In the genomic region with DNA sequence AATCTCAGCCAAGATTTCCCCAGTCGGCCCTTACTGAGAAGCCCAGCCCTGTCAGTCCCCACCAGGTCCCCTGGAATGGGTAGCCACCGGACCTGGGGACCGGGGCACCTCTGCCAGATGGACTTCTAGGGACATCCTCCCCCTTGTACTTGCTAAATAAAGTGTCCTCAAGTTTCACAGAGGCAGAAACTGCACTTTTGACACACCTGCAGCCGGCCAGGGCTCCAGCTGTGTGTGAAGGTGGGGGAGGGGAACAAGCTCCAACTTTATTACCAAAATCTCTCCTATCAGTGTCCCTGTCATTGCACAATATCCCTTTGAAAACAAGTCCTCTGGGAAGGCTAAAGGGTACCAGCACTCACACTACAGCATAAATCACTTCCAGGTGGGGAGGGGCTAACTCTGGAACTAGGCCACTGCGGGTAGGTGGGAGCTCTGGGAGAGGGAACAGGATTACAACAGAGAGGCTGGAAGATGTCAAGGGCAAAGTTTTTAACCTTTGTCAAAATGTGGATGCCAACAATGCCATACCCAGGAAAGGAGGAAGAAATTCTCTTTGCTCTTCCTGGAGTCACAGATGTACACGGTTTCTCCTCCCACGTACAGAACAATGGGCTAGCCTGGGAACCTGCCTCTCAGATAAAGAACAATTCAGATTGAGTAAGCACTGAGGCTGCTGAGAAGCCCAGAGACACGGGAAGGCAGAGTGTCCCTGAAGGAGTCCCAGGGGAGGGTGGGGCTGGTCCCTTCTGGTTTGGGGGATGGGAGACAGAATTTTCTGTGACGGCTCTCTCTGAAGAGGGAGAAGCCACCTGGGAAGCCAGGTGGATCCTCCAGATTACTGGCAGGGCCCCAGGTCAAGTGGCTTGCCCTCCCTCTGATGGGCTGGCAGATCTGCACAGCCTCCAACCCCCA, we compare ENCODE assay signal across 1 cellular context.
TF ChIP-seq lines count a peak whose summit lies in the region.

No MANE protein-coding gene starts in this region.

TF ChIP-seq in HepG2, 621 proteins besides CTCF, POLR2A, EP300 and RAD21 (continued from another document and continues in another):
- TF ChIP-seq, protein P1, sequence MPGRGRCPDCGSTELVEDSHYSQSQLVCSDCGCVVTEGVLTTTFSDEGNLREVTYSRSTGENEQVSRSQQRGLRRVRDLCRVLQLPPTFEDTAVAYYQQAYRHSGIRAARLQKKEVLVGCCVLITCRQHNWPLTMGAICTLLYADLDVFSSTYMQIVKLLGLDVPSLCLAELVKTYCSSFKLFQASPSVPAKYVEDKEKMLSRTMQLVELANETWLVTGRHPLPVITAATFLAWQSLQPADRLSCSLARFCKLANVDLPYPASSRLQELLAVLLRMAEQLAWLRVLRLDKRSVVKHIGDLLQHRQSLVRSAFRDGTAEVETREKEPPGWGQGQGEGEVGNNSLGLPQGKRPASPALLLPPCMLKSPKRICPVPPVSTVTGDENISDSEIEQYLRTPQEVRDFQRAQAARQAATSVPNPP (CRISPR knock-in tag; IDR thresholded peaks at IDR 0.05): no peak
- TF ChIP-seq ZNF788 (CRISPR knock-in tag; IDR thresholded peaks at IDR 0.05; ENCODE audit: borderline replicate concordance): peak; percentile 53; the same call in 1 of the 2 replicates
- peak; percentile 86 for TF ChIP-seq RXRB (CRISPR knock-in tag; IDR thresholded peaks at IDR 0.05; ENCODE audit: borderline replicate concordance)
- TF ChIP-seq RBAK (CRISPR knock-in tag; IDR thresholded peaks at IDR 0.05): no peak
- TF ChIP-seq PHF5A (CRISPR knock-in tag; IDR thresholded peaks at IDR 0.05; ENCODE audit: low read depth, unreplicated experiment): peak; percentile 77
- no peak for TF ChIP-seq NFE2L2 (IDR thresholded peaks at IDR 0.05; ENCODE audit: low read length)
- TF ChIP-seq ADNP (CRISPR knock-in tag; IDR thresholded peaks at IDR 0.05): no peak
- peak; percentile 55; the same call in 1 of the 2 replicates for TF ChIP-seq ZNF143 (CRISPR knock-in tag; IDR thresholded peaks at IDR 0.05)
- TF ChIP-seq JUN (CRISPR knock-in tag; IDR thresholded peaks at IDR 0.05): 0 out of 2 replicates have a peak, but pooled peaks have one; percentile 17
- TF ChIP-seq MAFG (CRISPR knock-in tag; IDR thresholded peaks at IDR 0.05): no peak
- TF ChIP-seq NFIC (IDR thresholded peaks at IDR 0.05; ENCODE audit: low read length): no peak
- no peak for TF ChIP-seq XBP1 (CRISPR knock-in tag; IDR thresholded peaks at IDR 0.05)
- TF ChIP-seq, protein P2, sequence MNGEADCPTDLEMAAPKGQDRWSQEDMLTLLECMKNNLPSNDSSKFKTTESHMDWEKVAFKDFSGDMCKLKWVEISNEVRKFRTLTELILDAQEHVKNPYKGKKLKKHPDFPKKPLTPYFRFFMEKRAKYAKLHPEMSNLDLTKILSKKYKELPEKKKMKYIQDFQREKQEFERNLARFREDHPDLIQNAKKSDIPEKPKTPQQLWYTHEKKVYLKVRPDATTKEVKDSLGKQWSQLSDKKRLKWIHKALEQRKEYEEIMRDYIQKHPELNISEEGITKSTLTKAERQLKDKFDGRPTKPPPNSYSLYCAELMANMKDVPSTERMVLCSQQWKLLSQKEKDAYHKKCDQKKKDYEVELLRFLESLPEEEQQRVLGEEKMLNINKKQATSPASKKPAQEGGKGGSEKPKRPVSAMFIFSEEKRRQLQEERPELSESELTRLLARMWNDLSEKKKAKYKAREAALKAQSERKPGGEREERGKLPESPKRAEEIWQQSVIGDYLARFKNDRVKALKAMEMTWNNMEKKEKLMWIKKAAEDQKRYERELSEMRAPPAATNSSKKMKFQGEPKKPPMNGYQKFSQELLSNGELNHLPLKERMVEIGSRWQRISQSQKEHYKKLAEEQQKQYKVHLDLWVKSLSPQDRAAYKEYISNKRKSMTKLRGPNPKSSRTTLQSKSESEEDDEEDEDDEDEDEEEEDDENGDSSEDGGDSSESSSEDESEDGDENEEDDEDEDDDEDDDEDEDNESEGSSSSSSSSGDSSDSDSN (CRISPR knock-in tag; IDR thresholded peaks at IDR 0.05): peak; percentile 16; the same call in 1 of the 2 replicates
- TF ChIP-seq MXI1 (IDR thresholded peaks at IDR 0.05; ENCODE audit: borderline replicate concordance, low read depth, low read length): 0 out of 3 replicates have a peak, but pooled peaks have one; percentile 3
- no peak for TF ChIP-seq NR2F1 (CRISPR knock-in tag; IDR thresholded peaks at IDR 0.05)
- TF ChIP-seq, protein P3, sequence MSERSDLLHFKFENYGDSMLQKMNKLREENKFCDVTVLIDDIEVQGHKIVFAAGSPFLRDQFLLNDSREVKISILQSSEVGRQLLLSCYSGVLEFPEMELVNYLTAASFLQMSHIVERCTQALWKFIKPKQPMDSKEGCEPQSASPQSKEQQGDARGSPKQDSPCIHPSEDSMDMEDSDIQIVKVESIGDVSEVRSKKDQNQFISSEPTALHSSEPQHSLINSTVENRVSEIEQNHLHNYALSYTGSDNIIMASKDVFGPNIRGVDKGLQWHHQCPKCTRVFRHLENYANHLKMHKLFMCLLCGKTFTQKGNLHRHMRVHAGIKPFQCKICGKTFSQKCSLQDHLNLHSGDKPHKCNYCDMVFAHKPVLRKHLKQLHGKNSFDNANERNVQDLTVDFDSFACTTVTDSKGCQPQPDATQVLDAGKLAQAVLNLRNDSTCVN (CRISPR knock-in tag; IDR thresholded peaks at IDR 0.05; ENCODE audit: borderline replicate concordance): no peak
- TF ChIP-seq ZNF484 (CRISPR knock-in tag; IDR thresholded peaks at IDR 0.05; ENCODE audit: borderline replicate concordance, low read depth): no peak
- TF ChIP-seq, protein P4, sequence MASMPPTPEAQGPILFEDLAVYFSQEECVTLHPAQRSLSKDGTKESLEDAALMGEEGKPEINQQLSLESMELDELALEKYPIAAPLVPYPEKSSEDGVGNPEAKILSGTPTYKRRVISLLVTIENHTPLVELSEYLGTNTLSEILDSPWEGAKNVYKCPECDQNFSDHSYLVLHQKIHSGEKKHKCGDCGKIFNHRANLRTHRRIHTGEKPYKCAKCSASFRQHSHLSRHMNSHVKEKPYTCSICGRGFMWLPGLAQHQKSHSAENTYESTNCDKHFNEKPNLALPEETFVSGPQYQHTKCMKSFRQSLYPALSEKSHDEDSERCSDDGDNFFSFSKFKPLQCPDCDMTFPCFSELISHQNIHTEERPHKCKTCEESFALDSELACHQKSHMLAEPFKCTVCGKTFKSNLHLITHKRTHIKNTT (CRISPR knock-in tag; IDR thresholded peaks at IDR 0.05): no peak
- TF ChIP-seq ZMYM4 (CRISPR knock-in tag; IDR thresholded peaks at IDR 0.05): peak; percentile 68; the same call in 1 of the 2 replicates
- TF ChIP-seq ZFY (CRISPR knock-in tag; IDR thresholded peaks at IDR 0.05): peak; percentile 65
- TF ChIP-seq HOXA3 (CRISPR knock-in tag; IDR thresholded peaks at IDR 0.05): peak; percentile 81; the same call in 1 of the 2 replicates
- peak; percentile 84; the same call in 1 of the 2 replicates for TF ChIP-seq ZNF746 (CRISPR knock-in tag; IDR thresholded peaks at IDR 0.05)
- TF ChIP-seq ZNF75D (CRISPR knock-in tag; IDR thresholded peaks at IDR 0.05; ENCODE audit: borderline replicate concordance): no peak
- 0 out of 2 replicates have a peak, but pooled peaks have one; percentile 30 for TF ChIP-seq SMAD9 (CRISPR knock-in tag; IDR thresholded peaks at IDR 0.05)
- TF ChIP-seq, protein P5, sequence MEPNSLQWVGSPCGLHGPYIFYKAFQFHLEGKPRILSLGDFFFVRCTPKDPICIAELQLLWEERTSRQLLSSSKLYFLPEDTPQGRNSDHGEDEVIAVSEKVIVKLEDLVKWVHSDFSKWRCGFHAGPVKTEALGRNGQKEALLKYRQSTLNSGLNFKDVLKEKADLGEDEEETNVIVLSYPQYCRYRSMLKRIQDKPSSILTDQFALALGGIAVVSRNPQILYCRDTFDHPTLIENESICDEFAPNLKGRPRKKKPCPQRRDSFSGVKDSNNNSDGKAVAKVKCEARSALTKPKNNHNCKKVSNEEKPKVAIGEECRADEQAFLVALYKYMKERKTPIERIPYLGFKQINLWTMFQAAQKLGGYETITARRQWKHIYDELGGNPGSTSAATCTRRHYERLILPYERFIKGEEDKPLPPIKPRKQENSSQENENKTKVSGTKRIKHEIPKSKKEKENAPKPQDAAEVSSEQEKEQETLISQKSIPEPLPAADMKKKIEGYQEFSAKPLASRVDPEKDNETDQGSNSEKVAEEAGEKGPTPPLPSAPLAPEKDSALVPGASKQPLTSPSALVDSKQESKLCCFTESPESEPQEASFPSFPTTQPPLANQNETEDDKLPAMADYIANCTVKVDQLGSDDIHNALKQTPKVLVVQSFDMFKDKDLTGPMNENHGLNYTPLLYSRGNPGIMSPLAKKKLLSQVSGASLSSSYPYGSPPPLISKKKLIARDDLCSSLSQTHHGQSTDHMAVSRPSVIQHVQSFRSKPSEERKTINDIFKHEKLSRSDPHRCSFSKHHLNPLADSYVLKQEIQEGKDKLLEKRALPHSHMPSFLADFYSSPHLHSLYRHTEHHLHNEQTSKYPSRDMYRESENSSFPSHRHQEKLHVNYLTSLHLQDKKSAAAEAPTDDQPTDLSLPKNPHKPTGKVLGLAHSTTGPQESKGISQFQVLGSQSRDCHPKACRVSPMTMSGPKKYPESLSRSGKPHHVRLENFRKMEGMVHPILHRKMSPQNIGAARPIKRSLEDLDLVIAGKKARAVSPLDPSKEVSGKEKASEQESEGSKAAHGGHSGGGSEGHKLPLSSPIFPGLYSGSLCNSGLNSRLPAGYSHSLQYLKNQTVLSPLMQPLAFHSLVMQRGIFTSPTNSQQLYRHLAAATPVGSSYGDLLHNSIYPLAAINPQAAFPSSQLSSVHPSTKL (CRISPR knock-in tag; IDR thresholded peaks at IDR 0.05): peak; percentile 76
- 0 out of 2 replicates have a peak, but pooled peaks have one; percentile 77 for TF ChIP-seq CAMTA2 (CRISPR knock-in tag; IDR thresholded peaks at IDR 0.05; ENCODE audit: borderline replicate concordance)
- no peak for TF ChIP-seq HCFC1 (IDR thresholded peaks at IDR 0.05; ENCODE audit: low read depth, low read length)
- peak; percentile 96 for TF ChIP-seq ESRRA (CRISPR knock-in tag; IDR thresholded peaks at IDR 0.05; ENCODE audit: low read depth)
- TF ChIP-seq PITX1 (CRISPR knock-in tag; IDR thresholded peaks at IDR 0.05): peak; percentile 71
- no peak for TF ChIP-seq MATR3 (CRISPR knock-in tag; IDR thresholded peaks at IDR 0.05)
- TF ChIP-seq, protein P6, sequence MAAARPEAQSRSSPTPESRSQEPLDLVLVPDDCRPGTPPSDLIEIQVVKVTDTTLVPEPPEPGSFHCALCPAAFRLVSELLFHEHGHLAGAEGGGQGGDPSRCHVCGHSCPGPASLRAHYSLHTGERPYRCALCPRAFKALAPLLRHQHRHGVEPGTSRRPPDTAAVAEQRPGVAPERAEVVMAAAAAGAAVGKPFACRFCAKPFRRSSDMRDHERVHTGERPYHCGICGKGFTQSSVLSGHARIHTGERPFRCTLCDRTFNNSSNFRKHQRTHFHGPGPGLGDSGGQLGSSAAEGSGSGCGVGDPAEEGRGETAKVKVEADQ (CRISPR knock-in tag; IDR thresholded peaks at IDR 0.05; ENCODE audit: borderline replicate concordance): no peak
- TF ChIP-seq, protein P7, sequence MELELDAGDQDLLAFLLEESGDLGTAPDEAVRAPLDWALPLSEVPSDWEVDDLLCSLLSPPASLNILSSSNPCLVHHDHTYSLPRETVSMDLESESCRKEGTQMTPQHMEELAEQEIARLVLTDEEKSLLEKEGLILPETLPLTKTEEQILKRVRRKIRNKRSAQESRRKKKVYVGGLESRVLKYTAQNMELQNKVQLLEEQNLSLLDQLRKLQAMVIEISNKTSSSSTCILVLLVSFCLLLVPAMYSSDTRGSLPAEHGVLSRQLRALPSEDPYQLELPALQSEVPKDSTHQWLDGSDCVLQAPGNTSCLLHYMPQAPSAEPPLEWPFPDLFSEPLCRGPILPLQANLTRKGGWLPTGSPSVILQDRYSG (CRISPR knock-in tag; IDR thresholded peaks at IDR 0.05): 0 out of 2 replicates have a peak, but pooled peaks have one; percentile 31
- TF ChIP-seq DMAP1 (CRISPR knock-in tag; IDR thresholded peaks at IDR 0.05): peak; percentile 60; the same call in 1 of the 2 replicates
- peak; percentile 66; the same call in 1 of the 2 replicates for TF ChIP-seq MEF2D (CRISPR knock-in tag; IDR thresholded peaks at IDR 0.05)
- TF ChIP-seq PAX8 (CRISPR knock-in tag; IDR thresholded peaks at IDR 0.05; ENCODE audit: borderline replicate concordance): no peak
- TF ChIP-seq SIX4 (CRISPR knock-in tag; IDR thresholded peaks at IDR 0.05): peak; percentile 77
- peak; percentile 61; the same call in 1 of the 2 replicates for TF ChIP-seq ZC3H13 (CRISPR knock-in tag; IDR thresholded peaks at IDR 0.05)
- TF ChIP-seq, protein P8, sequence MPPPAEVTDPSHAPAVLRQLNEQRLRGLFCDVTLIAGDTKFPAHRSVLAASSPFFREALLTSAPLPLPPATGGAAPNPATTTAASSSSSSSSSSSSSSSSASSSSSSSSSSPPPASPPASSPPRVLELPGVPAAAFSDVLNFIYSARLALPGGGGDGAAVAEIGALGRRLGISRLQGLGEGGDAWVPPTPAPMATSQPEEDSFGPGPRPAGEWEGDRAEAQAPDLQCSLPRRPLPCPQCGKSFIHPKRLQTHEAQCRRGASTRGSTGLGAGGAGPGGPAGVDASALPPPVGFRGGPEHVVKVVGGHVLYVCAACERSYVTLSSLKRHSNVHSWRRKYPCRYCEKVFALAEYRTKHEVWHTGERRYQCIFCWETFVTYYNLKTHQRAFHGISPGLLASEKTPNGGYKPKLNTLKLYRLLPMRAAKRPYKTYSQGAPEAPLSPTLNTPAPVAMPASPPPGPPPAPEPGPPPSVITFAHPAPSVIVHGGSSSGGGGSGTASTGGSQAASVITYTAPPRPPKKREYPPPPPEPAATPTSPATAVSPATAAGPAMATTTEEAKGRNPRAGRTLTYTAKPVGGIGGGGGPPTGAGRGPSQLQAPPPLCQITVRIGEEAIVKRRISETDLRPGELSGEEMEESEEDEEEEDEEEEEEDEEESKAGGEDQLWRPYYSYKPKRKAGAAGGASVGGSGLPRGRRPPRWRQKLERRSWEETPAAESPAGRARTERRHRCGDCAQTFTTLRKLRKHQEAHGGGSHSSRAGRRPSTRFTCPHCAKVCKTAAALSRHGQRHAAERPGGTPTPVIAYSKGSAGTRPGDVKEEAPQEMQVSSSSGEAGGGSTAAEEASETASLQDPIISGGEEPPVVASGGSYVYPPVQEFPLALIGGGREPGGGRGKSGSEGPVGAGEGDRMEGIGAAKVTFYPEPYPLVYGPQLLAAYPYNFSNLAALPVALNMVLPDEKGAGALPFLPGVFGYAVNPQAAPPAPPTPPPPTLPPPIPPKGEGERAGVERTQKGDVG (CRISPR knock-in tag; IDR thresholded peaks at IDR 0.05; ENCODE audit: borderline replicate concordance): no peak
- TF ChIP-seq KLF11 (CRISPR knock-in tag; IDR thresholded peaks at IDR 0.05): peak; percentile 28; the same call in 1 of the 2 replicates
- no peak for TF ChIP-seq MYNN (CRISPR knock-in tag; IDR thresholded peaks at IDR 0.05; ENCODE audit: low read depth)
- TF ChIP-seq, protein P9, sequence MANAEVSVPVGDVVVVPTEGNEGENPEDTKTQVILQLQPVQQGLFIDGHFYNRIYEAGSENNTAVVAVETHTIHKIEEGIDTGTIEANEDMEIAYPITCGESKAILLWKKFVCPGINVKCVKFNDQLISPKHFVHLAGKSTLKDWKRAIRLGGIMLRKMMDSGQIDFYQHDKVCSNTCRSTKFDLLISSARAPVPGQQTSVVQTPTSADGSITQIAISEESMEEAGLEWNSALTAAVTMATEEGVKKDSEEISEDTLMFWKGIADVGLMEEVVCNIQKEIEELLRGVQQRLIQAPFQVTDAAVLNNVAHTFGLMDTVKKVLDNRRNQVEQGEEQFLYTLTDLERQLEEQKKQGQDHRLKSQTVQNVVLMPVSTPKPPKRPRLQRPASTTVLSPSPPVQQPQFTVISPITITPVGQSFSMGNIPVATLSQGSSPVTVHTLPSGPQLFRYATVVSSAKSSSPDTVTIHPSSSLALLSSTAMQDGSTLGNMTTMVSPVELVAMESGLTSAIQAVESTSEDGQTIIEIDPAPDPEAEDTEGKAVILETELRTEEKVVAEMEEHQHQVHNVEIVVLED (CRISPR knock-in tag; IDR thresholded peaks at IDR 0.05; ENCODE audit: borderline replicate concordance): no peak; the same call in 1 of the 2 replicates
- TF ChIP-seq CCDC6 (CRISPR knock-in tag; IDR thresholded peaks at IDR 0.05): 0 out of 2 replicates have a peak, but pooled peaks have one; percentile 21
- peak; percentile 34; the same call in 1 of the 2 replicates for TF ChIP-seq ZNF335 (CRISPR knock-in tag; IDR thresholded peaks at IDR 0.05)
